Comparison of ENCODE assay signal across 14 cellular contexts in the genomic region with DNA sequence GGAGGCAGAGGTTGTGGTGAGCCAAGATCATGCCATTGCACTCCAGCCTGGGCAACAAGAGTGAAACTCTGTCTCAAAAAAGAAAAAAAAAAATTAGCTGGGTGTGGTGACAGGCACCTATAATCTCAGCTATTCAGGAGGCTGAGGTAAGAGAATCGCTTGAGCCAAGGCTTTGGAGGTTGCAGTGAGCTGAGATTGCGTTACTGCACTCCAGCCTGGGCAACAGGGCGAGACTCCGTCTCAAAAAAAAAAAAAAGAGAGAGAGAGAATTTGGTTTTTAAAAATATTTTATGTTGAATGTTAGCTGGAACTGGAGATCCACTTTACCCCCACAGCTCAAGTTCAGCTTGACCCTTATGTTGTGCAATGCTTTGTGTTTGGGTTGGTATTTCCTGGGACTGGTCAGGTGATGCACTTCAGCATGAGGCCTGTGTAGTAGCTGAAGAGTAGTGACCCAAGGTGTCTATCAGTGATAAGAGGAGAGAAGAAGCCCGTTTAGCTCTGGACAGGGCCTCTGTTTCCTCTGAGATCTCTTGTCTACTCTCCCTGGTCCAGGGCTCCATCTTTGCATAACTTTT. TPM values are rescaled to one million over a fixed set of nuclear protein-coding genes. Genes with fewer than 3 reads are reported as not detected.
DNase-seq lines count a peak whose midpoint lies in the region; ATAC-seq, FAIRE-seq and TF ChIP-seq lines count a peak whose summit lies in the region.
"Had no signal": no experiment of that assay in that cellular context is flagged by ENCODE, and none has a peak within 500 bp of the region (broad histone marks: within the 10 kb centered on the region; RNA-seq: fewer than 3 reads in every experiment).

No MANE protein-coding gene starts in this region.

- DNase-seq in AG10803 (ENCODE audit: low read depth) (peak; percentile 58), mammary epithelial cell (no peak), HepG2 (ENCODE audit: low spot score) (peak; percentile 83), substantia nigra (lab: John Stamatoyannopoulos, UW) (no peak), spleen (no peak)
- DNase-seq in central memory CD4-positive, alpha-beta T cell = no peak
- DNase-seq: activated CD8-positive, alpha-beta memory T cell treated with anti-CD3 and anti-CD28 coated beads, Interleukin-2, amount 50 U/mL, for 48 hours; anterior cingulate cortex; esophagus squamous epithelium; GOT3 had no signal

- peaks cover 15% of the 10 kb centered on the region for H3K4me1 ChIP-seq in Loucy (ENCODE audit: insufficient read depth, low read length, poor library complexity, severe bottlenecking)
- peaks cover 31% of the 10 kb centered on the region for H3K4me1 ChIP-seq in mammary epithelial cell (ENCODE audit: insufficient read depth, low read length)
- peaks cover 56% of the 10 kb centered on the region for H3K4me1 ChIP-seq in HepG2 (ENCODE audit: insufficient read depth, low read length)
- H3K4me1 ChIP-seq in spleen = peaks cover 0 to 36% (median 19%) of the 10 kb centered on the region in 6 donors

- intact Hi-C loops in mammary epithelial cell (cut with micrococcal nuclease) (no loop called here), HepG2 (cut with micrococcal nuclease; ENCODE audit: unreplicated experiment) (no loop called here), spleen (cut with DNase I; ENCODE audit: low total_unique reads) (no loop called here)

- in situ Hi-C loops in mammary epithelial cell (cut with MboI; ENCODE audit: low sequenced_read_pairs in 2 of 2) (no loop called here), HepG2 (cut with HindIII; ENCODE audit: extremely low pct_ligation_motif_present, low pct_unique_long_range_greater_than_20kb) (no loop called here)

- dilution Hi-C loops in mammary epithelial cell (cut with HindIII; ENCODE audit: low sequenced_read_pairs) = no loop called here

- H3K27ac ChIP-seq in mammary epithelial cell (ENCODE audit: insufficient read depth, low read depth, low read length) (peak overlapping the region; percentile 36), HepG2 (ENCODE audit: extremely low read length, insufficient read depth, low read length) (no peak overlapping the region), substantia nigra (ENCODE audit: low read depth, low read length, poor library complexity, severe bottlenecking) (no peak overlapping the region), spleen (no peak overlapping the region)
- H3K27ac ChIP-seq: esophagus squamous epithelium, vagina had no signal

- BruUV-seq in mammary epithelial cell (replicated peaks; lab: Mats Ljungman, UMichigan) (no TSS peak), HepG2 (replicated peaks; lab: Mats Ljungman, UMichigan) (no TSS peak)

- H3K27me3 ChIP-seq in Loucy (ENCODE audit: insufficient read depth, low read length, poor library complexity, severe bottlenecking) (no peaks in the 10 kb centered on the region), mammary epithelial cell (ENCODE audit: insufficient read depth, low read length) (no peaks in the 10 kb centered on the region), HepG2 (ENCODE audit: control insufficient read depth in 1 of 2, insufficient read depth in 2 of 2, low read length in 2 of 2) (no peaks in the 10 kb centered on the region), spleen (replicated peaks in 1 of 7) (no peaks in the 10 kb centered on the region)
- H3K27me3 ChIP-seq: esophagus squamous epithelium, vagina had no signal

- TF ChIP-seq POLR2A in HepG2 (IDR thresholded peaks at IDR 0.05; ENCODE audit: insufficient read depth in 1 of 2, low read depth in 2 of 2, low read length in 2 of 2) (no peak), spleen (IDR thresholded peaks at IDR 0.05) (no peak)

- no peaks in the 10 kb centered on the region for H3F3A ChIP-seq in Loucy (ENCODE audit: low read depth)

- POLR2A ChIA-PET in HepG2 (lab: Yijun Ruan, JAX) = interaction anchor here (1.0 to 1.9 kb wide), 6 partner anchors 9 to 62 kb away, joined by 3 to 20 read pairs (median 4); no protein-coding TSS in a partner anchor

- H3K4me3 ChIP-seq in AG10803 (ENCODE audit: low read length) (no peak overlapping the region), Loucy (ENCODE audit: low read length, poor library complexity, severe bottlenecking) (no peak overlapping the region), mammary epithelial cell (replicated peaks in 1 of 3; ENCODE audit: insufficient read depth in 1 of 3, low read depth in 2 of 3, low read length in 3 of 3) (no peak overlapping the region), HepG2 (replicated peaks in 1 of 3; ENCODE audit: insufficient read depth in 1 of 3, low read depth in 2 of 3, low read length in 3 of 3) (no peak overlapping the region; a peak in 1 of 6 replicates), spleen (no peak overlapping the region)
- H3K4me3 ChIP-seq: esophagus squamous epithelium, vagina had no signal

- H3K9me3 ChIP-seq in Loucy (ENCODE audit: insufficient read depth, low read depth, low read length) (no peaks in the 10 kb centered on the region), mammary epithelial cell (replicated peaks; ENCODE audit: insufficient read depth, low read length) (no peaks in the 10 kb centered on the region), HepG2 (ENCODE audit: low read length) (no peaks in the 10 kb centered on the region), spleen (no peaks in the 10 kb centered on the region)
- H3K9me3 ChIP-seq: esophagus squamous epithelium, vagina had no signal

- TF ChIP-seq EP300 in HepG2 (IDR thresholded peaks at IDR 0.05; ENCODE audit: low read depth in 2 of 2, low read length in 2 of 2) = peak in 1 of 2 experiments; percentile 53; a peak in 1 of 4 replicates
- TF ChIP-seq EP300 in HepG2 (CRISPR knock-in tag; IDR thresholded peaks at IDR 0.05; ENCODE audit: borderline replicate concordance) = no peak

- H3K9me2 ChIP-seq in Loucy (replicated peaks; ENCODE audit: low read depth, low read length) = no peaks in the 10 kb centered on the region

- H4K20me1 ChIP-seq in Loucy (ENCODE audit: insufficient read depth, low read length, poor library complexity, severe bottlenecking) (no peaks in the 10 kb centered on the region), mammary epithelial cell (ENCODE audit: insufficient read depth, low read length) (no peaks in the 10 kb centered on the region), HepG2 (ENCODE audit: insufficient read depth, low read length) (peaks cover 8% of the 10 kb centered on the region; the same call in 1 of the 2 replicates)

- no peak for TF ChIP-seq RAD21 in HepG2 (CRISPR knock-in tag; IDR thresholded peaks at IDR 0.05)

- H3K36me3 ChIP-seq in Loucy (ENCODE audit: insufficient read depth, low read length) (no peaks in the 10 kb centered on the region), mammary epithelial cell (ENCODE audit: insufficient read depth, low read length) (no peaks in the 10 kb centered on the region), HepG2 (replicated peaks in 1 of 2; ENCODE audit: control insufficient read depth in 1 of 2, insufficient read depth in 2 of 2, low read length in 2 of 2) (peaks cover 2 to 4% of the 10 kb centered on the region in 2 experiments; a peak in 3 of 5 replicates), spleen (no peaks in the 10 kb centered on the region)
- H3K36me3 ChIP-seq: esophagus squamous epithelium, vagina had no signal

- H3K4me2 ChIP-seq in Loucy (ENCODE audit: low read depth, low read length, poor library complexity, severe bottlenecking) = peak overlapping the region; percentile 41
- H3K4me2 ChIP-seq in mammary epithelial cell (ENCODE audit: insufficient read depth, low read depth, low read length) = peak overlapping the region; percentile 29
- H3K4me2 ChIP-seq in HepG2 (ENCODE audit: low read depth, low read length) = peak overlapping the region; percentile 30

- CTCF ChIA-PET in mammary epithelial cell (lab: Charles Lee; ENCODE audit: low non-redundant PET) = no interaction called here
- CTCF ChIA-PET in HepG2 (lab: Yijun Ruan, JAX; ENCODE audit: low intra/inter-chr PET ratio, low total read pairs) = no interaction called here

- H3K79me2 ChIP-seq in Loucy (ENCODE audit: insufficient read depth, low read length) (peaks cover 54% of the 10 kb centered on the region), mammary epithelial cell (ENCODE audit: insufficient read depth, low read length) (peaks cover 94% of the 10 kb centered on the region), HepG2 (ENCODE audit: insufficient read depth, low read length) (peaks cover 47% of the 10 kb centered on the region)

- no peak overlapping the region for H3K9ac ChIP-seq in Loucy (ENCODE audit: low read depth, low read length, poor library complexity, severe bottlenecking)
- no peak overlapping the region for H3K9ac ChIP-seq in mammary epithelial cell (ENCODE audit: insufficient read depth, low read length)
- no peak overlapping the region for H3K9ac ChIP-seq in HepG2 (ENCODE audit: insufficient read depth, low read depth, low read length)

- no peak overlapping the region for H2AFZ ChIP-seq in Loucy (ENCODE audit: low read length)
- no peak overlapping the region for H2AFZ ChIP-seq in mammary epithelial cell (ENCODE audit: low read depth, low read length)
- no peak overlapping the region for H2AFZ ChIP-seq in HepG2 (ENCODE audit: low read length)

- ATAC-seq in HepG2 (peak; percentile 93), GM18498 (IDR thresholded peaks at IDR 0.05; ENCODE audit: unreplicated experiment) (no peak)

- TF ChIP-seq CTCF in AG10803 (conservative IDR thresholded peaks at IDR 0.05; ENCODE audit: low read length) (no peak), Loucy (conservative IDR thresholded peaks at IDR 0.05; ENCODE audit: low read length) (no peak), mammary epithelial cell (conservative IDR thresholded peaks at IDR 0.05 in 1 of 2, IDR thresholded peaks at IDR 0.05 in 1 of 2; ENCODE audit: extremely low read depth in 1 of 2, insufficient read depth in 1 of 2, low read depth in 1 of 2, low read length in 2 of 2) (no peak), HepG2 (CRISPR knock-in tag; IDR thresholded peaks at IDR 0.05) (no peak), spleen (IDR thresholded peaks at IDR 0.05 in 8 of 11, conservative IDR thresholded peaks at IDR 0.05 in 3 of 11) (no peak)

- FAIRE-seq in HepG2 (lab: Jason Lieb, UNC) = peak; percentile 92
- FAIRE-seq: G401.6 had no signal

- 72% methylated on average over 3 of the region's 5 CpGs for WGBS in mammary epithelial cell (ENCODE audit: low coverage, missing lambda C conversion rate)
- WGBS in HepG2 (ENCODE audit: low lambda C conversion rate) = 26% methylated on average over 5 of the region's 5 CpGs
- WGBS in spleen, 5 donors = 72 to 80% (median 76%) methylated on average over 5 of the region's 5 CpGs

RNA-seq across cellular contexts. Expression of a gene that starts 36.8 kb away (rescaled TPM):
- total RNA-seq in mammary epithelial cell (100 to 1,000 TPM; 304 to 440 TPM), HepG2 (2016; rRNA removed; fragmentation: Illumina TruSeq; extraction: Trizol) (56.7 and 65.4 TPM in 2 replicates), spleen (100 to 1,000 TPM; 363 to 641 (median 446) TPM)
- polyA plus RNA-seq in mammary epithelial cell (46.4 TPM), HepG2 (2011; rRNA removed) (36.5 and 36.7 TPM in 2 replicates), spleen (10 to 100 TPM; 50.8 to 77.9 (median 72.9) TPM)
- 258 TPM for polyA minus RNA-seq in mammary epithelial cell
- 7.8 and 9.7 TPM in 2 replicates for total RNA-seq in HepG2 (2016; cell fraction: cytosol; rRNA removed; fragmentation: Illumina TruSeq; extraction: Trizol; ENCODE audit: low read depth)
- 50.3 and 61.9 TPM in 2 replicates for total RNA-seq in HepG2 (2016; cell fraction: insoluble cytoplasmic fraction; rRNA removed; fragmentation: Illumina TruSeq; extraction: Trizol)
- total RNA-seq in HepG2 (2016; cell fraction: membrane; rRNA removed; fragmentation: Illumina TruSeq; extraction: Trizol) = 18.5 and 20.3 TPM in 2 replicates
- 147 and 164 TPM in 2 replicates for total RNA-seq in HepG2 (2016; cell fraction: nucleus; rRNA removed; fragmentation: Illumina TruSeq; extraction: Trizol)
- polyA plus RNA-seq in HepG2 (2011; cell fraction: cytosol; rRNA removed) = 13.0 and 16.2 TPM in 2 replicates
- 98.0 and 102 TPM in 2 replicates for polyA plus RNA-seq in HepG2 (2011; cell fraction: nucleus; rRNA removed)
- 38.1 and 55.9 TPM in 2 replicates for polyA plus RNA-seq in HepG2 (2012)
- 3.1 and 3.3 TPM in 2 replicates for polyA plus RNA-seq in HepG2 (2016; cell fraction: cytosol; fragmentation: Illumina TruSeq; extraction: Trizol; ENCODE audit: low read depth)
- 34.7 and 37.3 TPM in 2 replicates for polyA plus RNA-seq in HepG2 (2016; cell fraction: insoluble cytoplasmic fraction; fragmentation: Illumina TruSeq; extraction: Trizol; ENCODE audit: low read depth)
- polyA plus RNA-seq in HepG2 (2016; cell fraction: membrane; fragmentation: Illumina TruSeq; extraction: Trizol; ENCODE audit: low read depth) = 5.3 and 6.9 TPM in 2 replicates
- 102 and 117 TPM in 2 replicates for polyA plus RNA-seq in HepG2 (2016; cell fraction: nucleus; fragmentation: Illumina TruSeq; extraction: Trizol; ENCODE audit: insufficient read depth, low read depth)
- polyA minus RNA-seq in HepG2 (2011; rRNA and poly(A)+ RNA removed; ENCODE audit: low replicate concordance) = 97.4 and 114 TPM in 2 replicates
- polyA minus RNA-seq in HepG2 (2011; cell fraction: cytosol; rRNA and poly(A)+ RNA removed) = 48.6 TPM in 2 replicates
- polyA minus RNA-seq in HepG2 (2011; cell fraction: nucleus; rRNA and poly(A)+ RNA removed) = 406 and 470 TPM in 2 replicates

Comparison
In these comparisons a context has a peak if more than half of its experiments do, and no peak if none do; other contexts are left out.
1. DNase-seq: peak in AG10803 (single experiment) and HepG2 (single experiment); none in mammary epithelial cell (single experiment), substantia nigra (0 of 49), spleen (single experiment) and central memory CD4-positive, alpha-beta T cell (single experiment).
2. Peak in every context shown above with its lines, with median percentiles within 50 percentile points of each other: H3K4me2 ChIP-seq.